ENCODE assay signal across 7 cellular contexts in genomic region chr3:129184784-129185542, GRCh38. TPM values are rescaled to one million over a fixed set of nuclear protein-coding genes. Genes with fewer than 3 reads are reported as not detected.
DNase-seq lines count a peak whose midpoint lies in the region; ATAC-seq and TF ChIP-seq lines count a peak whose summit lies in the region.
"Not testable (repeated sequence)": the region's sequence is repeated elsewhere in the genome, so short reads cannot be mapped to it uniquely, and the experiment has no call there.

No MANE protein-coding gene starts in this region.

- ATAC-seq in activated CD8-positive, alpha-beta memory T cell treated with anti-CD3 and anti-CD28 coated beads, Interleukin-2, amount 10 ng/mL, durations not matched to agents 7 days and 5 days; central memory CD8-positive, alpha-beta T cell (replicated peaks; ENCODE audit: extremely low read depth, poor library complexity, severe bottlenecking); heart left ventricle: not testable (repeated sequence)

- not testable (repeated sequence) for H3K9me3 ChIP-seq in OCI-LY3 (ENCODE audit: insufficient read depth, low read length); heart left ventricle; muscle layer of duodenum (ENCODE audit: control insufficient read depth in 1 of 2, low read length in 2 of 2); skeletal muscle tissue (ENCODE audit: control insufficient read depth in 3 of 3, low read length in 3 of 3)

- H3K27ac ChIP-seq in OCI-LY3 (ENCODE audit: low read length) (peak overlapping the region; percentile 94), heart left ventricle (peak overlapping the region; percentile 92 to 100 (median 98)), muscle layer of duodenum (ENCODE audit: low read length) (peak overlapping the region; percentile 100), skeletal muscle tissue (ENCODE audit: low read depth, low read length) (peak overlapping the region; percentile 100)

- H3K9ac ChIP-seq in OCI-LY3 (ENCODE audit: low read length) (peak overlapping the region; percentile 96), skeletal muscle tissue (ENCODE audit: low read depth in 1 of 3, low read length in 3 of 3) (peak overlapping the region; percentile 98 to 100 (median 99))

- CTCF ChIA-PET in activated CD8-positive, alpha-beta memory T cell treated with anti-CD3 and anti-CD28 coated beads, Interleukin-2, amount 10 ng/mL, durations not matched to agents 7 days and 5 days (lab: Charles Lee) = interaction anchor here (0.8 to 2.1 kb wide), 8 partner anchors 9 to 63 kb away, joined by 3 to 14 read pairs (median 4); no protein-coding TSS in a partner anchor

- intact Hi-C loops in heart left ventricle (cut with DNase I) = loop anchor here in 8 of 10 donors (1.0 to 5.0 kb wide), 4 partner anchors 40 to 63 kb away; partner anchors contain the start of genes COPG1 (in 5 of the 8) and RAB43 (in 1 of the 8)

- not testable (repeated sequence) for DNase-seq in GM12864 (ENCODE audit: low read depth); activated CD8-positive, alpha-beta memory T cell treated with anti-CD3 and anti-CD28 coated beads, Interleukin-2, amount 10 ng/mL, durations not matched to agents 7 days and 5 days; central memory CD8-positive, alpha-beta T cell (ENCODE audit: low spot score in 2 of 2); heart left ventricle

- WGBS in heart left ventricle, 4 donors = 80 to 87% (median 83%) methylated on average over 20 of the region's 20 CpGs

- not testable (repeated sequence) for H3K27me3 Mint-ChIP-seq in activated CD8-positive, alpha-beta memory T cell treated with anti-CD3 and anti-CD28 coated beads, Interleukin-2, amount 10 ng/mL, durations not matched to agents 7 days and 5 days; central memory CD8-positive, alpha-beta T cell

- not testable (repeated sequence) for H3K9me3 Mint-ChIP-seq in activated CD8-positive, alpha-beta memory T cell treated with anti-CD3 and anti-CD28 coated beads, Interleukin-2, amount 10 ng/mL, durations not matched to agents 7 days and 5 days (ENCODE audit: low read depth); central memory CD8-positive, alpha-beta T cell

- H3K79me2 ChIP-seq in OCI-LY3 (ENCODE audit: low read length) = peaks cover 69% of the 10 kb centered on the region

- H2AFZ ChIP-seq in OCI-LY3 (ENCODE audit: low read depth, low read length) = not testable (repeated sequence)

- TF ChIP-seq CTCF in GM12864 (IDR thresholded peaks at IDR 0.05; ENCODE audit: low read depth, low read length, missing control alignments); OCI-LY3 (IDR thresholded peaks at IDR 0.05; ENCODE audit: low read depth, low read length); heart left ventricle (IDR thresholded peaks at IDR 0.05): not testable (repeated sequence)

- H3K36me3 ChIP-seq in OCI-LY3 (replicated peaks; ENCODE audit: low read depth, low read length) = peaks cover 24% of the 10 kb centered on the region
- not testable (repeated sequence) for H3K36me3 ChIP-seq in heart left ventricle; muscle layer of duodenum (ENCODE audit: control insufficient read depth in 1 of 2, insufficient read depth in 2 of 2, low read length in 2 of 2)
- H3K36me3 ChIP-seq in skeletal muscle tissue (ENCODE audit: control insufficient read depth in 3 of 3, insufficient read depth in 3 of 3, low read length in 3 of 3) = peaks cover 0 to 12% (median 2%) of the 10 kb centered on the region in 3 donors

- peak overlapping the region; percentile 76 for H3K4me2 ChIP-seq in OCI-LY3 (ENCODE audit: low read length)

- H3K36me3 Mint-ChIP-seq in activated CD8-positive, alpha-beta memory T cell treated with anti-CD3 and anti-CD28 coated beads, Interleukin-2, amount 10 ng/mL, durations not matched to agents 7 days and 5 days = peaks cover 29% of the 10 kb centered on the region
- H3K36me3 Mint-ChIP-seq in central memory CD8-positive, alpha-beta T cell (ENCODE audit: insufficient read depth) = peaks cover 37% of the 10 kb centered on the region

- not testable (repeated sequence) for H3K27me3 ChIP-seq in OCI-LY3 (ENCODE audit: low read depth, low read length); heart left ventricle; muscle layer of duodenum (ENCODE audit: low read depth, low read length); skeletal muscle tissue (ENCODE audit: control insufficient read depth in 3 of 3, insufficient read depth in 3 of 3, low read length in 3 of 3)

- H3K4me3 ChIP-seq in GM12864 (ENCODE audit: low read depth, low read length) (peak overlapping the region; percentile 78; the same call in 1 of the 2 replicates), OCI-LY3 (ENCODE audit: low read length) (peak overlapping the region; percentile 94), heart left ventricle (peak overlapping the region; percentile 58 to 99 (median 85)), muscle layer of duodenum (ENCODE audit: low read depth in 1 of 2, low read length in 2 of 2) (peak overlapping the region; percentile 82 to 90), skeletal muscle tissue (ENCODE audit: low read length in 3 of 3) (peak overlapping the region; percentile 93 to 97 (median 93))

- H4K20me1 ChIP-seq in OCI-LY3 (ENCODE audit: insufficient read depth, low read length) = peaks cover 29% of the 10 kb centered on the region

- peaks cover 33% of the 10 kb centered on the region for H3K4me1 Mint-ChIP-seq in activated CD8-positive, alpha-beta memory T cell treated with anti-CD3 and anti-CD28 coated beads, Interleukin-2, amount 10 ng/mL, durations not matched to agents 7 days and 5 days
- H3K4me1 Mint-ChIP-seq in central memory CD8-positive, alpha-beta T cell = peaks cover 35% of the 10 kb centered on the region

- H3K4me1 ChIP-seq in OCI-LY3 (ENCODE audit: low read length) (peaks cover 64% of the 10 kb centered on the region), heart left ventricle (peaks cover 6 to 56% (median 33%) of the 10 kb centered on the region in 12 donors), muscle layer of duodenum (ENCODE audit: control insufficient read depth in 1 of 2, insufficient read depth in 2 of 2, low read length in 2 of 2) (peaks cover 5 to 20% of the 10 kb centered on the region in 2 donors), skeletal muscle tissue (ENCODE audit: control insufficient read depth in 3 of 3, insufficient read depth in 3 of 3, low read length in 3 of 3) (peaks cover 14 to 20% (median 16%) of the 10 kb centered on the region in 3 donors)

- peak overlapping the region; percentile 87 for H3K4me3 Mint-ChIP-seq in activated CD8-positive, alpha-beta memory T cell treated with anti-CD3 and anti-CD28 coated beads, Interleukin-2, amount 10 ng/mL, durations not matched to agents 7 days and 5 days
- H3K4me3 Mint-ChIP-seq in central memory CD8-positive, alpha-beta T cell = not testable (repeated sequence)

- not testable (repeated sequence) for TF ChIP-seq POLR2A in heart left ventricle (IDR thresholded peaks at IDR 0.05)

- H3K27ac Mint-ChIP-seq in activated CD8-positive, alpha-beta memory T cell treated with anti-CD3 and anti-CD28 coated beads, Interleukin-2, amount 10 ng/mL, durations not matched to agents 7 days and 5 days = peak overlapping the region; percentile 95
- H3K27ac Mint-ChIP-seq in central memory CD8-positive, alpha-beta T cell (ENCODE audit: low read depth) = peak overlapping the region; percentile 96

RNA-seq across cellular contexts. Expression of gene CNBP, which starts 1.3 kb away (rescaled TPM):
- total RNA-seq in activated CD8-positive, alpha-beta memory T cell treated with anti-CD3 and anti-CD28 coated beads, Interleukin-2, amount 10 ng/mL, durations not matched to agents 7 days and 5 days = 100 to 1,000 TPM; 270 to 330 TPM
- total RNA-seq in heart left ventricle (100 to 1,000 TPM; 388 to 743 (median 512) TPM), skeletal muscle tissue (228 TPM)
- polyA plus RNA-seq in heart left ventricle = 100 to 1,000 TPM; 376 to 501 TPM

RNA-seq across cellular contexts. Expression of gene ISY1, which starts 24.1 kb away (rescaled TPM):
- 10 to 100 TPM; 44.4 to 75.9 TPM for total RNA-seq in activated CD8-positive, alpha-beta memory T cell treated with anti-CD3 and anti-CD28 coated beads, Interleukin-2, amount 10 ng/mL, durations not matched to agents 7 days and 5 days
- total RNA-seq in heart left ventricle (10 to 100 TPM; 14.9 to 31.2 (median 24.5) TPM), skeletal muscle tissue (27.1 TPM)
- polyA plus RNA-seq in heart left ventricle = 10 to 100 TPM; 16.2 to 27.0 TPM
